In the genomic region with DNA sequence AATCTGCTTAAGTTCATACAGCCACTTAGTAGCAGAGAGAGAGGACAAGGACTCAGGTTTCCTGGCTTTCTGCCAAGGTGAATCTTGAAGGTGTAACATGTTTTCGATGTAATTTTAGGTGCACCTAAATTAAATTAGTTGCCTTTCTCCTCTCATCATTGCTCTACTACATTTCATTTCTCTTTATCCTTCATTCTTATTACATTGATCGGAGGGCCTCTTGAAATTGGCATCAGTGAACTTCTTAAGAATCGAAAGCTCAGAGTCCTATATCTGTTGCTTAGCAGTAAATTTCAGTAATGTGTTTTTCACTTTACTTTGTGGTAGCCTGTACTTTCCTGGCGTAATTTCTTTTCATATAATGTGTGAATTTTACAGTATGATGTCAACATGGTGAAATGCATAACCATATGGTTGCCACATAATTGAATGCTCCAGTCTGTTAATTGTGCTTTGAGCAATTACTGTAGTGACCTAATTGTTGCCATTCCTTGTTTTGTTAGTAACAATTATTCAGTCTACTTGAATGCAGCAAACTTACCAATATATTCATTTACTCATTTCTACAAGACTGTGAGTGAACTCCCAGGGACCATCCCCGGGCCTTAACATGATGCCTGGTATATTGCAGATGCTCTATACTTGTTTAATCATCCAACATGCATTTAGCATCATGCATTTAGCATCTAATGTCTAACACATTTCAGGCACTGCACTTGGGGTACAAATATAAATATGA, we compare ENCODE assay signal across 10 cellular contexts.
DNase-seq lines count a peak whose midpoint lies in the region; ATAC-seq and TF ChIP-seq lines count a peak whose summit lies in the region.
"Had no signal": no experiment of that assay in that cellular context is flagged by ENCODE, and none has a peak within 500 bp of the region (broad histone marks: within the 10 kb centered on the region; RNA-seq: fewer than 3 reads in every experiment).

No MANE protein-coding gene starts in this region.

- H3K4me1 Mint-ChIP-seq in activated T-helper 2 cell treated with anti-CD3 and anti-CD28 coated beads, Interferon-gamma antibody, Interleukin-2, Interleukin-4, amounts not matched to agents 10 μg/mL and 5 μg/mL and 100 μg/mL, durations not matched to agents 14 hours and 24 hours and 36 hours (ENCODE audit: low read depth), result peaks cover 64% of the 10 kb centered on the region
- H3K4me1 Mint-ChIP-seq in nephron, result peaks cover 38% of the 10 kb centered on the region

- intact Hi-C loops in activated T-helper 2 cell treated with anti-CD3 and anti-CD28 coated beads, Interferon-gamma antibody, Interleukin-2, Interleukin-4, amounts not matched to agents 10 μg/mL and 5 μg/mL and 100 μg/mL, durations not matched to agents 14 hours and 24 hours and 36 hours (cut with micrococcal nuclease), result loop anchor here (1.0 to 5.0 kb wide), 5 partner anchors 17 to 193 kb away; a partner anchor contains a TSS

- DNase-seq in NCI-H345 (lab: John Stamatoyannopoulos, UW) (peak; percentile 7), NCI-H345 treated with DMSO at 0.1 percent for 48 hours (lab: John Stamatoyannopoulos, UW; ENCODE audit: unreplicated experiment) (no peak), NCI-H1694 (lab: John Stamatoyannopoulos, UW) (peak; percentile 62), GM03348 (ENCODE audit: low spot score) (no peak)
- DNase-seq in activated T-helper 2 cell treated with anti-CD3 and anti-CD28 coated beads, Interferon-gamma antibody, Interleukin-2, Interleukin-4, amounts not matched to agents 10 μg/mL and 5 μg/mL and 100 μg/mL, durations not matched to agents 14 hours and 24 hours and 36 hours (ENCODE audit: low spot score), result no peak
- DNase-seq: NCI-H1092 had no signal

- no peak for TF ChIP-seq CTCF in nephron (IDR thresholded peaks at IDR 0.05; ENCODE audit: unreplicated experiment in 3 of 3)

- peak overlapping the region; percentile 85 for H3K27ac Mint-ChIP-seq in activated T-helper 2 cell treated with anti-CD3 and anti-CD28 coated beads, Interferon-gamma antibody, Interleukin-2, Interleukin-4, amounts not matched to agents 10 μg/mL and 5 μg/mL and 100 μg/mL, durations not matched to agents 14 hours and 24 hours and 36 hours
- peak overlapping the region; percentile 7 to 82 (median 37) for H3K27ac Mint-ChIP-seq in nephron

- no peaks in the 10 kb centered on the region for H3K27me3 Mint-ChIP-seq in activated T-helper 2 cell treated with anti-CD3 and anti-CD28 coated beads, Interferon-gamma antibody, Interleukin-2, Interleukin-4, amounts not matched to agents 10 μg/mL and 5 μg/mL and 100 μg/mL, durations not matched to agents 14 hours and 24 hours and 36 hours (ENCODE audit: low read depth)
- no peaks in the 10 kb centered on the region for H3K27me3 Mint-ChIP-seq in nephron (ENCODE audit: low read depth)

- peak overlapping the region; percentile 19 for H3K4me3 Mint-ChIP-seq in activated T-helper 2 cell treated with anti-CD3 and anti-CD28 coated beads, Interferon-gamma antibody, Interleukin-2, Interleukin-4, amounts not matched to agents 10 μg/mL and 5 μg/mL and 100 μg/mL, durations not matched to agents 14 hours and 24 hours and 36 hours (ENCODE audit: low read depth)
- no peak overlapping the region for H3K4me3 Mint-ChIP-seq in nephron

- H3K9me3 Mint-ChIP-seq in activated T-helper 2 cell treated with anti-CD3 and anti-CD28 coated beads, Interferon-gamma antibody, Interleukin-2, Interleukin-4, amounts not matched to agents 10 μg/mL and 5 μg/mL and 100 μg/mL, durations not matched to agents 14 hours and 24 hours and 36 hours, result no peaks in the 10 kb centered on the region
- H3K9me3 Mint-ChIP-seq in nephron, result no peaks in the 10 kb centered on the region

- ATAC-seq in GM19452 (IDR thresholded peaks at IDR 0.05; ENCODE audit: unreplicated experiment), result no peak
- ATAC-seq in GM18519 (IDR thresholded peaks at IDR 0.05; ENCODE audit: low FRiP score, unreplicated experiment), result no peak
- ATAC-seq: A549 had no signal

- peaks cover 3% of the 10 kb centered on the region for H3K36me3 Mint-ChIP-seq in activated T-helper 2 cell treated with anti-CD3 and anti-CD28 coated beads, Interferon-gamma antibody, Interleukin-2, Interleukin-4, amounts not matched to agents 10 μg/mL and 5 μg/mL and 100 μg/mL, durations not matched to agents 14 hours and 24 hours and 36 hours (ENCODE audit: low read depth)
- peaks cover 7% of the 10 kb centered on the region for H3K36me3 Mint-ChIP-seq in nephron (ENCODE audit: low read depth)

Comparison
In these comparisons a context has a peak if more than half of its experiments do, and no peak if none do; other contexts are left out.
1. DNase-seq: peak in NCI-H345 (single experiment) and NCI-H1694 (single experiment); none in NCI-H345 treated with DMSO at 0.1 percent for 48 hours (single experiment), activated T-helper 2 cell treated with anti-CD3 and anti-CD28 coated beads, Interferon-gamma antibody, Interleukin-2, Interleukin-4, amounts not matched to agents 10 μg/mL and 5 μg/mL and 100 μg/mL, durations not matched to agents 14 hours and 24 hours and 36 hours (single experiment) and GM03348 (single experiment).